Comparison of ENCODE assay signal across 11 cellular contexts in the genomic region with DNA sequence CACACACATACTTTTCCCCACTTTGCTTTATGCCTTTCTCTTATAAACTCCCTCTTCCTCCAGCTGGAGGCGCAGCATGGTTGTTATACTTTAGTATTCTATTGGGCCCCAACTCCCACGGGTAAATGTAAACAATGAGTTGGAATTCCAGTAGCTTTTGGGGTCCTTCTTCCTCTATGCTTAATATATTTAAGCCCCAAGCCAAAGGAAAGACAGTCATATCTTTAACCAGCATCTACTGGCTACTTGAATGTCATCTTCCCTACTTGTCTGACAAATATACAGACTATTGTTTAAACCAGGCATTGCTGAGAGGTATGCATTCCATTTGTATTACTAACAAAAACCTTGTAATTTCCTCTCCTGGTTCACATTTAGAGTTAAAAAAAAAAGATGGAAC.
DNase-seq lines count a peak whose midpoint lies in the region; ATAC-seq, FAIRE-seq and TF ChIP-seq lines count a peak whose summit lies in the region.
"Had no signal": no experiment of that assay in that cellular context is flagged by ENCODE, and none has a peak within 500 bp of the region (broad histone marks: within the 10 kb centered on the region; RNA-seq: fewer than 3 reads in every experiment).

No MANE protein-coding gene starts in this region.

- no peak overlapping the region for H3K9ac ChIP-seq in H1 (replicated peaks in 1 of 4; ENCODE audit: extremely low read depth in 1 of 4, low read depth in 3 of 4, low read length in 3 of 4)

- peak; percentile 19 for TF ChIP-seq CTCF in GM13977 (IDR thresholded peaks at IDR 0.05; ENCODE audit: extremely low read depth, insufficient read depth, missing control alignments)
- TF ChIP-seq CTCF in PC-9 (conservative IDR thresholded peaks at IDR 0.05), result no peak
- peak in 1 of 3 experiments; percentile 34; a peak in 1 of 4 replicates for TF ChIP-seq CTCF in H1 (IDR thresholded peaks at IDR 0.05; ENCODE audit: control extremely low read depth in 1 of 3, insufficient read depth in 1 of 3, low read depth in 1 of 3, low read length in 3 of 3)
- TF ChIP-seq CTCF in osteocyte (IDR thresholded peaks at IDR 0.05), result peak; percentile 28

- no peak overlapping the region for H3K56ac ChIP-seq in H1 (replicated peaks; ENCODE audit: insufficient read length, low read depth, low read length)

- no peak for TF ChIP-seq POLR2A in H1 (IDR thresholded peaks at IDR 0.05; ENCODE audit: control extremely low read depth in 1 of 2, low read depth in 2 of 2, low read length in 2 of 2)

- H2BK15ac ChIP-seq in H1 (ENCODE audit: low read length), result no peak overlapping the region

- no peak overlapping the region for H3K18ac ChIP-seq in H1 (ENCODE audit: extremely low read depth, low read length)

- peaks cover 41% of the 10 kb centered on the region for H3K4me1 Mint-ChIP-seq in osteocyte (ENCODE audit: unreplicated experiment)
- H3K4me1 Mint-ChIP-seq in activated naive CD8-positive, alpha-beta T cell treated with anti-CD3 and anti-CD28 coated beads for 36 hours, result no peaks in the 10 kb centered on the region
- H3K4me1 Mint-ChIP-seq: IgD-negative memory B cell had no signal

- H3K27me3 Mint-ChIP-seq in osteocyte (ENCODE audit: unreplicated experiment), result no peaks in the 10 kb centered on the region
- H3K27me3 Mint-ChIP-seq in activated naive CD8-positive, alpha-beta T cell treated with anti-CD3 and anti-CD28 coated beads for 36 hours, result no peaks in the 10 kb centered on the region
- H3K27me3 Mint-ChIP-seq: IgD-negative memory B cell had no signal

- DNase-seq in GM13977 (ENCODE audit: low spot score) (no peak), PC-9 (peak; percentile 28 to 70), H1 (ENCODE audit: low read depth in 1 of 2, low spot score in 2 of 2) (no peak), osteocyte (ENCODE audit: extremely low spot score, unreplicated experiment) (no peak), substantia nigra (lab: John Stamatoyannopoulos, UW) (no peak)
- no peak for DNase-seq in activated naive CD8-positive, alpha-beta T cell treated with anti-CD3 and anti-CD28 coated beads for 36 hours
- DNase-seq in stimulated activated naive CD8-positive, alpha-beta T cell treated with anti-CD3 and anti-CD28 coated beads, Interleukin-15, Interleukin-2, amounts not matched to agents 100 U/mL and 50 U/mL, for 24 hours, result no peak
- DNase-seq: occipital lobe had no signal

- peak; percentile 6 to 38; a peak in 2 of 4 replicates for TF ChIP-seq RAD21 in H1 (IDR thresholded peaks at IDR 0.05 in 1 of 2, conservative IDR thresholded peaks at IDR 0.05 in 1 of 2; ENCODE audit: low read depth in 2 of 2, low read length in 2 of 2)

- no peaks in the 10 kb centered on the region for H3K9me2 ChIP-seq in PC-9 (ENCODE audit: insufficient read depth)

- peaks cover 3% of the 10 kb centered on the region for H3K9me3 Mint-ChIP-seq in osteocyte (ENCODE audit: unreplicated experiment)
- no peaks in the 10 kb centered on the region for H3K9me3 Mint-ChIP-seq in activated naive CD8-positive, alpha-beta T cell treated with anti-CD3 and anti-CD28 coated beads for 36 hours
- H3K9me3 Mint-ChIP-seq: T-helper 1 cell treated with Interleukin-12 subunit alpha and Interleukin-12 subunit beta and Interleukin-4 antibody, amounts not matched to agents 30 μg/mL and 1 μg/mL, for 36 hours had no signal

- peak overlapping the region; percentile 15 for H3K27ac ChIP-seq in PC-9
- H3K27ac ChIP-seq in H1 (ENCODE audit: low read depth, low read length), result no peak overlapping the region
- no peak overlapping the region for H3K27ac ChIP-seq in substantia nigra (ENCODE audit: low read depth, low read length, poor library complexity, severe bottlenecking)

- no peaks in the 10 kb centered on the region for H3K27me3 ChIP-seq in PC-9 (ENCODE audit: insufficient read depth, low read depth)
- H3K27me3 ChIP-seq in H1 (replicated peaks in 1 of 4; ENCODE audit: control insufficient read depth in 3 of 4, extremely low read depth in 1 of 4, insufficient read depth in 3 of 4, low read length in 3 of 4), result no peaks in the 10 kb centered on the region

- no peak overlapping the region for H2AK5ac ChIP-seq in H1 (ENCODE audit: low read depth, low read length)

- CTCF ChIA-PET in PC-9 (lab: Charles Lee) (no interaction called here), H1 (lab: Charles Lee; ENCODE audit: partially characterized antibody) (interaction anchor here (0.6 kb wide), 1 partner anchor 16 kb away, joined by 3 read pairs; no protein-coding TSS in a partner anchor)

- POLR2A ChIA-PET in PC-9 (lab: Charles Lee; ENCODE audit: unreplicated experiment), result no interaction called here
- POLR2A ChIA-PET in H1 (lab: Charles Lee; ENCODE audit: partially characterized antibody), result no interaction called here

- H3K4me3 Mint-ChIP-seq in osteocyte (ENCODE audit: unreplicated experiment), result no peak overlapping the region
- no peak overlapping the region for H3K4me3 Mint-ChIP-seq in activated naive CD8-positive, alpha-beta T cell treated with anti-CD3 and anti-CD28 coated beads for 36 hours
- H3K4me3 Mint-ChIP-seq: IgD-negative memory B cell; T-helper 1 cell treated with Interleukin-12 subunit alpha and Interleukin-12 subunit beta and Interleukin-4 antibody, amounts not matched to agents 30 μg/mL and 1 μg/mL, for 36 hours had no signal

- no peak overlapping the region for H2BK12ac ChIP-seq in H1 (ENCODE audit: low read depth, low read length)

- 0 out of 2 replicates have a peak, but pooled peaks cover 4% of the 10 kb centered on the region for H3K36me3 ChIP-seq in PC-9 (ENCODE audit: low read depth)
- peaks cover 0 to 4% (median 0%) of the 10 kb centered on the region in 4 experiments; a peak in 3 of 8 replicates for H3K36me3 ChIP-seq in H1 (ENCODE audit: control insufficient read depth in 2 of 4, insufficient read depth in 4 of 4, low read length in 3 of 4)

- no peak overlapping the region for H2BK20ac ChIP-seq in H1 (ENCODE audit: low read length)

- intact Hi-C loops in PC-9 (cut with micrococcal nuclease; ENCODE audit: unreplicated experiment), result no loop called here

- no peaks in the 10 kb centered on the region for H3K79me2 ChIP-seq in PC-9 (ENCODE audit: low read depth)
- no peaks in the 10 kb centered on the region for H3K79me2 ChIP-seq in H1 (ENCODE audit: control insufficient read depth in 1 of 2, insufficient read depth in 2 of 2, low read length in 2 of 2)

- peaks cover 13% of the 10 kb centered on the region for H3K4me1 ChIP-seq in PC-9 (replicated peaks; ENCODE audit: insufficient read depth)
- no peaks in the 10 kb centered on the region; a peak in 1 of 7 replicates for H3K4me1 ChIP-seq in H1 (replicated peaks in 1 of 4; ENCODE audit: control insufficient read depth in 3 of 4, insufficient read depth in 4 of 4, low read length in 3 of 4)

- H2AFZ ChIP-seq in PC-9 (no peak overlapping the region), H1 (ENCODE audit: low read length) (no peak overlapping the region)

- in situ Hi-C loops in GM13977 (cut with MboI; ENCODE audit: low pct_unique_long_range_greater_than_20kb, low sequenced_read_pairs, unreplicated experiment), result no loop called here

- H4K8ac ChIP-seq in H1 (ENCODE audit: extremely low read depth, insufficient read depth, low read length), result no peak overlapping the region

- H3F3A ChIP-seq in PC-9 (ENCODE audit: insufficient read depth, low read depth), result 0 out of 2 replicates have a peak, but pooled peaks cover 6% of the 10 kb centered on the region

- H2BK5ac ChIP-seq in H1 (ENCODE audit: low read depth, low read length), result no peak overlapping the region

- peak overlapping the region; percentile 85 for H3K27ac Mint-ChIP-seq in osteocyte (ENCODE audit: unreplicated experiment)
- H3K27ac Mint-ChIP-seq in activated naive CD8-positive, alpha-beta T cell treated with anti-CD3 and anti-CD28 coated beads for 36 hours, result no peak overlapping the region
- H3K27ac Mint-ChIP-seq: T-helper 1 cell treated with Interleukin-12 subunit alpha and Interleukin-12 subunit beta and Interleukin-4 antibody, amounts not matched to agents 30 μg/mL and 1 μg/mL, for 36 hours had no signal

- BruUV-seq in PC-9 (replicated peaks; lab: Mats Ljungman, UMichigan), result no TSS peak

- ATAC-seq in HG02970 (IDR thresholded peaks at IDR 0.05; ENCODE audit: low FRiP score, unreplicated experiment), result no peak
- no peak for ATAC-seq in stimulated activated naive CD8-positive, alpha-beta T cell treated with anti-CD3 and anti-CD28 coated beads, Interleukin-15, Interleukin-2, amounts not matched to agents 100 U/mL and 50 U/mL, for 24 hours

- H4K5ac ChIP-seq in H1 (ENCODE audit: insufficient read length, low read depth, low read length), result no peak overlapping the region

- H3K79me1 ChIP-seq in H1 (ENCODE audit: low read depth, low read length), result no peaks in the 10 kb centered on the region

- peak overlapping the region; percentile 34; the same call in 1 of the 2 replicates for H3K4me2 ChIP-seq in PC-9
- H3K4me2 ChIP-seq in H1 (ENCODE audit: insufficient read depth in 1 of 2, low read depth in 2 of 2, low read length in 2 of 2), result no peak overlapping the region

- no peaks in the 10 kb centered on the region for H3K9me3 ChIP-seq in PC-9 (ENCODE audit: insufficient read depth, low read depth)
- no peaks in the 10 kb centered on the region for H3K9me3 ChIP-seq in H1 (ENCODE audit: insufficient read depth in 2 of 2, low read depth in 1 of 2, low read length in 1 of 2)

- FAIRE-seq in H1 (lab: Jason Lieb, UNC), result no peak

- no peak overlapping the region for H2BK120ac ChIP-seq in H1 (replicated peaks; ENCODE audit: low read depth, low read length)

- no peak for TF ChIP-seq EP300 in H1 (IDR thresholded peaks at IDR 0.05; ENCODE audit: borderline replicate concordance in 1 of 2, low read depth in 2 of 2, low read length in 2 of 2)

- H4K20me1 ChIP-seq in PC-9 (ENCODE audit: insufficient read depth) (no peaks in the 10 kb centered on the region), H1 (replicated peaks in 1 of 2; ENCODE audit: control insufficient read depth in 1 of 2, insufficient read depth in 2 of 2, low read length in 2 of 2) (no peaks in the 10 kb centered on the region)

- H3K4ac ChIP-seq in H1 (replicated peaks; ENCODE audit: insufficient read length, low read depth, low read length), result no peak overlapping the region

- H3K14ac ChIP-seq in H1 (ENCODE audit: insufficient read length), result no peak overlapping the region

- H3K36me3 Mint-ChIP-seq in osteocyte (ENCODE audit: unreplicated experiment), result peaks cover 32% of the 10 kb centered on the region
- peaks cover 14% of the 10 kb centered on the region for H3K36me3 Mint-ChIP-seq in activated naive CD8-positive, alpha-beta T cell treated with anti-CD3 and anti-CD28 coated beads for 36 hours

- H4K91ac ChIP-seq in H1 (replicated peaks; ENCODE audit: insufficient read length, low read length), result no peak overlapping the region

- H3K23ac ChIP-seq in H1 (ENCODE audit: insufficient read length), result no peak overlapping the region

- H3K23me2 ChIP-seq in H1 (ENCODE audit: low read depth, low read length), result no peaks in the 10 kb centered on the region

- H3K4me3 ChIP-seq in PC-9, result no peak overlapping the region
- no peak overlapping the region for H3K4me3 ChIP-seq in H1 (ENCODE audit: extremely low read depth in 1 of 4, insufficient read depth in 2 of 4, low read depth in 3 of 4, low read length in 4 of 4)

- WGBS in H1 (ENCODE audit: extremely low coverage in 1 of 2, insufficient coverage in 1 of 2, insufficient read length in 1 of 2, insufficient replicate concordance in 2 of 2, low coverage in 1 of 2, low lambda C conversion rate in 2 of 2, missing lambda C conversion rate in 1 of 2), 2 experiments, result 54% methylated on average over 2 of the region's 2 CpGs; no CpG with 5 or more reads in 1 of the 2 experiments

TF ChIP-seq in H1, 55 proteins besides CTCF, POLR2A, EP300 and RAD21 (continues in another document):
- TF ChIP-seq TCF12 (IDR thresholded peaks at IDR 0.05; ENCODE audit: low read depth, low read length), result no peak

Comparison
In these comparisons a context has a peak if more than half of its experiments do, and no peak if none do; other contexts are left out.
1. DNase-seq: peak in PC-9 (2 of 2); none in GM13977 (single experiment), H1 (0 of 2), osteocyte (single experiment), activated naive CD8-positive, alpha-beta T cell treated with anti-CD3 and anti-CD28 coated beads for 36 hours (single experiment), substantia nigra (0 of 49) and stimulated activated naive CD8-positive, alpha-beta T cell treated with anti-CD3 and anti-CD28 coated beads, Interleukin-15, Interleukin-2, amounts not matched to agents 100 U/mL and 50 U/mL, for 24 hours (single experiment).